ENCODE assay signal across 24 cellular contexts in genomic region chr9:134741846-134742245, GRCh38.
"Had no signal": no experiment of that assay in that cellular context is flagged by ENCODE, and none has a peak within 500 bp of the region (broad histone marks: within the 10 kb centered on the region; RNA-seq: fewer than 3 reads in every experiment).

No MANE protein-coding gene starts in this region.

- H3K4me3 Mint-ChIP-seq: mesothelial cell of epicardium; naive thymus-derived CD4-positive, alpha-beta T cell; natural killer cell treated with Interleukin-12 subunit alpha and Interleukin-12 subunit beta and Interleukin-15 and Interleukin-18, amount 100 ng/mL, for 72 hours; stimulated activated naive CD8-positive, alpha-beta T cell treated with anti-CD3 and anti-CD28 coated beads, Interleukin-15, Interleukin-2, amounts not matched to agents 100 ng/mL and 50 ng/mL, for 24 hours had no signal

- H3K36me3 Mint-ChIP-seq: naive thymus-derived CD4-positive, alpha-beta T cell; natural killer cell treated with Interleukin-12 subunit alpha and Interleukin-12 subunit beta and Interleukin-15 and Interleukin-18, amount 100 ng/mL, for 72 hours had no signal

- H3K27ac ChIP-seq: left ventricle myocardium inferior, parathyroid adenoma, right atrium auricular region, right lobe of liver, suprapubic skin, thoracic aorta, tibial artery, upper lobe of right lung had no signal

- H3K4me1 ChIP-seq: parathyroid adenoma, right lobe of liver, tibial artery, upper lobe of right lung had no signal

- H3K9me3 Mint-ChIP-seq: mesothelial cell of epicardium; natural killer cell treated with Interleukin-12 subunit alpha and Interleukin-12 subunit beta and Interleukin-15 and Interleukin-18, amount 100 ng/mL, for 72 hours; stimulated activated naive CD8-positive, alpha-beta T cell treated with anti-CD3 and anti-CD28 coated beads, Interleukin-15, Interleukin-2, amounts not matched to agents 100 ng/mL and 50 ng/mL, for 24 hours had no signal

- H3K36me3 ChIP-seq: left ventricle myocardium inferior, right lobe of liver, upper lobe of right lung had no signal

- H3K4me1 Mint-ChIP-seq: mesothelial cell of epicardium had no signal

- H2AFZ ChIP-seq: parathyroid adenoma had no signal

- ATAC-seq: naive thymus-derived CD4-positive, alpha-beta T cell; natural killer cell treated with Interleukin-12 subunit alpha and Interleukin-12 subunit beta and Interleukin-15 and Interleukin-18, amount 100 ng/mL, for 72 hours; right lobe of liver; upper lobe of right lung had no signal

- H3K27me3 ChIP-seq: right atrium auricular region, right lobe of liver, tibial artery, upper lobe of right lung had no signal

- H3K4me3 ChIP-seq: left ventricle myocardium inferior, lung, right atrium auricular region, right lobe of liver, suprapubic skin, thoracic aorta, tibial artery, upper lobe of right lung had no signal

- H3K27me3 Mint-ChIP-seq: progenitor cell of endocrine pancreas; stimulated activated naive CD8-positive, alpha-beta T cell treated with anti-CD3 and anti-CD28 coated beads, Interleukin-15, Interleukin-2, amounts not matched to agents 100 ng/mL and 50 ng/mL, for 24 hours had no signal

- FAIRE-seq: urothelium cell line had no signal

- H3K9ac ChIP-seq: parathyroid adenoma had no signal

- H3K79me2 ChIP-seq: parathyroid adenoma had no signal

- H3K27ac Mint-ChIP-seq: mesothelial cell of epicardium; naive thymus-derived CD4-positive, alpha-beta T cell; natural killer cell treated with Interleukin-12 subunit alpha and Interleukin-12 subunit beta and Interleukin-15 and Interleukin-18, amount 100 ng/mL, for 72 hours; progenitor cell of endocrine pancreas; stimulated activated naive CD8-positive, alpha-beta T cell treated with anti-CD3 and anti-CD28 coated beads, Interleukin-15, Interleukin-2, amounts not matched to agents 100 ng/mL and 50 ng/mL, for 24 hours had no signal

- DNase-seq: islet precursor cell; left ventricle myocardium inferior; mesendoderm; naive thymus-derived CD4-positive, alpha-beta T cell; nucleus accumbens; right lobe of liver; stimulated activated CD4-positive, alpha-beta T cell treated with anti-CD3 and anti-CD28 coated beads, Interleukin-12 subunit alpha, Interleukin-12 subunit beta, amount 100 ng/mL, for 4 hours; stimulated activated CD4-positive, alpha-beta T cell treated with anti-CD3 and anti-CD28 coated beads, Interleukin-15, amount 100 ng/mL, for 24 hours; stimulated activated CD4-positive, alpha-beta T cell treated with anti-CD3 and anti-CD28 coated beads, Interleukin-2, amount 100 ng/mL, for 24 hours; stimulated activated CD4-positive, alpha-beta T cell treated with anti-CD3 and anti-CD28 coated beads, Interleukin-4, amount 100 ng/mL, for 1 hour; stimulated activated naive CD4-positive, alpha-beta T cell; tibial artery; trophoblast cell; upper lobe of right lung had no signal

- H3K9me3 ChIP-seq: left ventricle myocardium inferior, right atrium auricular region, right lobe of liver, suprapubic skin, thoracic aorta, tibial artery, upper lobe of right lung had no signal
